Comparison of ENCODE assay signal across 1 cellular context in genomic region chr14:88819674-88820073, GRCh38. TPM values are rescaled to one million over a fixed set of nuclear protein-coding genes. Genes with fewer than 3 reads are reported as not detected.
"Had no signal": no experiment of that assay in that cellular context is flagged by ENCODE, and none has a peak within 500 bp of the region (broad histone marks: within the 10 kb centered on the region; RNA-seq: fewer than 3 reads in every experiment).

No MANE protein-coding gene starts in this region.

RNA-seq across cellular contexts. Expression of gene EML5, which starts 26.9 kb away (rescaled TPM):
- total RNA-seq: SJSA1 had no signal
